ENCODE assay signal across 8 cellular contexts in the genomic region with DNA sequence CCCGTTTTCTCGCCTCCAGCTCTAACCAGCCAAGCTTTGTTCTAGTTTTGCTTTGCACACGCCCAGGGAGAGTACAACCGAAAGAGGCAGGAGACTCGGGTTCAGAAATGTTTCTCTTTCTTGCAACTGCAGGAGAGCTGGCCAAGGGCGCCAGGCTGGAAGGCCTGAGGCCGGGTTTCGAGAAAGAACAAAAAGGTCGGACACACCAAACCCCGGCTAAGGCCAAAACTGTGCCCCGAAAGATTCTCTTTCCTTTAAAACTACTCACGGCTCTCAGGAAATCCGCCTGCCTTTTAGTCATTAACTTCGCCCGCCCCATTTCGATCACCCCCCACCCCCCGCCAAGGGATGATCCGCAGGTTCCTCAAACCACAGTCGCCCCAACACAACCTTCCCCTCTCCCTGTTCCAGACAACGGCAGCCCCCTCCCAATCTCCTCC. TPM values are rescaled to one million over a fixed set of nuclear protein-coding genes. Genes with fewer than 3 reads are reported as not detected.
DNase-seq lines count a peak whose midpoint lies in the region; ATAC-seq and TF ChIP-seq lines count a peak whose summit lies in the region.

No MANE protein-coding gene starts in this region.

- H3K36me3 ChIP-seq in adrenal gland (replicated peaks in 1 of 2) (peaks cover 0 to 14% of the 10 kb centered on the region in 2 donors), left ventricle myocardium inferior (peaks cover 17% of the 10 kb centered on the region), urinary bladder (ENCODE audit: insufficient read depth) (peaks cover 3% of the 10 kb centered on the region)

- 0 to 1% (median 1%) methylated on average over 16 to 20 of the region's 20 CpGs for WGBS in adrenal gland, 4 donors
- under 1% methylated on average over 20 of the region's 20 CpGs for WGBS in urinary bladder

- TF ChIP-seq POLR2A in adrenal gland (IDR thresholded peaks at IDR 0.05), result peak in 1 of 2 donors; percentile 41

- ATAC-seq in GM19023 (IDR thresholded peaks at IDR 0.05; ENCODE audit: unreplicated experiment) (peak; percentile 28), HG03196 (IDR thresholded peaks at IDR 0.05; ENCODE audit: unreplicated experiment) (peak; percentile 33)

- DNase-seq in AG20443 (ENCODE audit: low spot score) (peak; percentile 43), SK-N-DZ (ENCODE audit: low spot score) (peak; percentile 23), adrenal gland (peak; percentile 52 to 77 (median 59)), left ventricle myocardium inferior (peak; percentile 46), posterior vena cava (ENCODE audit: low spot score) (peak; percentile 84)

- H3K27ac ChIP-seq in adrenal gland, result peak overlapping the region; percentile 82 to 99 (median 97)
- H3K27ac ChIP-seq in left ventricle myocardium inferior (replicated peaks), result peak overlapping the region; percentile 96
- peak overlapping the region; percentile 99 for H3K27ac ChIP-seq in urinary bladder (ENCODE audit: low read depth)

- H3K27me3 ChIP-seq in adrenal gland (no peaks in the 10 kb centered on the region), left ventricle myocardium inferior (ENCODE audit: low read depth) (no peaks in the 10 kb centered on the region)

- intact Hi-C loops in adrenal gland (cut with DNase I), result no loop called here
- intact Hi-C loops in left ventricle myocardium inferior (cut with micrococcal nuclease), result no loop called here
- intact Hi-C loops in posterior vena cava (cut with DNase I), result no loop called here

- H3K4me1 ChIP-seq in adrenal gland (replicated peaks in 1 of 2) (peaks cover 18 to 45% of the 10 kb centered on the region in 2 donors), left ventricle myocardium inferior (peaks cover 56% of the 10 kb centered on the region), urinary bladder (ENCODE audit: insufficient read depth) (no peaks in the 10 kb centered on the region)

- H3K9me3 ChIP-seq in adrenal gland (replicated peaks in 1 of 3) (peaks cover 0 to 14% (median 0%) of the 10 kb centered on the region in 3 donors), left ventricle myocardium inferior (replicated peaks) (peaks cover 9% of the 10 kb centered on the region)

- TF ChIP-seq CTCF in adrenal gland (IDR thresholded peaks at IDR 0.05), result no peak
- no peak for TF ChIP-seq CTCF in left ventricle myocardium inferior (IDR thresholded peaks at IDR 0.05; ENCODE audit: borderline replicate concordance)

- H3K4me3 ChIP-seq in adrenal gland (peak overlapping the region; percentile 66 to 83 (median 76)), left ventricle myocardium inferior (peak overlapping the region; percentile 82), urinary bladder (ENCODE audit: low read depth, low read length) (peak overlapping the region; percentile 88)

RNA-seq across cellular contexts. Expression of a gene that starts 0.6 kb away (rescaled TPM):
- 5.3 and 5.6 TPM in 2 replicates for polyA plus RNA-seq in SK-N-DZ (2014; cell fraction: cytosol; rRNA removed)
- 4.0 and 4.6 TPM in 2 replicates for polyA plus RNA-seq in SK-N-DZ (2014; cell fraction: nucleus; rRNA removed)
- total RNA-seq in adrenal gland (10 to 100 TPM in 6 of 8 donors, 1 to 10 TPM in 2; 5.1 to 14.7 (median 12.4) TPM), left ventricle myocardium inferior (59.3 TPM), posterior vena cava (10 to 100 TPM; 25.6 to 32.8 TPM), urinary bladder (42.1 TPM)
- polyA plus RNA-seq in adrenal gland (10 to 100 TPM in 1 of 3 donors, 1 to 10 TPM in 2; 4.5 to 15.5 (median 5.8) TPM), urinary bladder (11.0 TPM)

RNA-seq across cellular contexts. Expression of a gene that starts 58.3 kb away (rescaled TPM):
- polyA plus RNA-seq in SK-N-DZ (2014; cell fraction: cytosol; rRNA removed), result not detected in 2 replicates
- polyA plus RNA-seq in SK-N-DZ (2014; cell fraction: nucleus; rRNA removed), result not detected in 2 replicates
- 1 to 10 TPM; 1.8 to 9.3 (median 4.5) TPM for total RNA-seq in adrenal gland
- 1 to 10 TPM; 2.3 to 2.7 (median 2.7) TPM for polyA plus RNA-seq in adrenal gland
- total RNA-seq in left ventricle myocardium inferior, result 2.3 TPM
- 1 to 10 TPM; 7.7 to 7.9 TPM for total RNA-seq in posterior vena cava
- 11.9 TPM for total RNA-seq in urinary bladder
- 3.0 TPM for polyA plus RNA-seq in urinary bladder

Comparison
In these comparisons a context has a peak if more than half of its experiments do, and no peak if none do; other contexts are left out.
1. Peak in every context shown above with its lines: DNase-seq, ATAC-seq, H3K4me3 ChIP-seq and H3K27ac ChIP-seq.
2. DNase-seq: peak in every context shown above with its lines; median percentile 84 in posterior vena cava; 59 in adrenal gland; 46 in left ventricle myocardium inferior; 43 in AG20443; 23 in SK-N-DZ.